8 cellular contexts compared by ENCODE assay signal in the genomic region with DNA sequence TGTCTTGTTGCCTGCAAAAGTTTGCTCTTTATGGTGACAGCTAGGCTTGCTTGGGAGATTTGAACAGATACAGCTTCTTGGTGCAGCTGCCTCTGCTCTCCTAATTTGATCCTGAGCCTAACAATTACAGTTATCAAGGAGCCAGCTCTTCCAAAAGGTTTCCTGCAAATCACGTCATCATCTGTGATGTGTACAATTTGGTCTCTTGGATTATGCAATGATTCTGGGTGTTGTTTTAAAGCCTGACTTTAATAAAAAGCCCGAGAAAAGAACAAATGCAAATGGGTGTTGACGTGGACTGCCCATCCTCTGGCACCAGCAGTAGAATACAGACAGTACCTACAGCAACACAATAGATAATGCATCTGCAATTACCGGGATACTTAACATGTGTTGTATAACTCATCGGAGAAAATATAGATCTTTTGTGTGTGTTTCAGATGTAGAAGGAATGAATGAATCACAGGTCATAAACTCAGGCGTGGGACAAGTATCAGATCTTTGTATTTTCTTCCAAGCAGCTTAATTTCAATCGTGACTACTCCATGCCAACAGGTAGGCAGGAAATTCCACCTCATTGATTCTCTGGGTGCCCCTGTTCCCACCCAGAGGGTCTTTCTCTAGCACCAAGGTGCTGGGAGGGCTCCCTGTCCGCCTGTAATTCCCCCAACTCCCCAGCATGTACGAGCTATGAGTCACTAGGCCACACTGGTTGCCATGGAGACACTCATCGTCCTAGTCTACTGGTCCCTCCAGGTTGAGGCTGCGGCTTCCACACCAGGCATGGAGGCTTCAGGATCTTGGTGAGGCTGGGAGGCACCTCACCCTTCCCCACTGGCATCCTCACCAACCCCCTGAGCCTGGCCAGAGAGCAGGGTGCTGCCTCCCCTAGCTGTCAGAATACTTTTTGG.
A peak's percentile ranks its signal among the peaks of the same experiment; 100 is the strongest.
DNase-seq lines count a peak whose midpoint lies in the region; ATAC-seq and TF ChIP-seq lines count a peak whose summit lies in the region.

No MANE protein-coding gene starts in this region.

- ATAC-seq in GM18520 (IDR thresholded peaks at IDR 0.05; ENCODE audit: unreplicated experiment) (no peak), GM21381 (IDR thresholded peaks at IDR 0.05; ENCODE audit: unreplicated experiment) (no peak)

- no peaks in the 10 kb centered on the region for H3K9me3 ChIP-seq in muscle layer of colon (ENCODE audit: low read length)

- BruUV-seq in MCF 10A (replicated peaks; lab: Mats Ljungman, UMichigan): no TSS peak

- POLR2A ChIA-PET in MCF 10A (lab: Yijun Ruan, JAX): interaction anchor here (0.6 to 4.4 kb wide), 20 partner anchors 9 to 1004 kb away, joined by 3 to 22 read pairs (median 4); a partner anchor contains a TSS

- H3K4me3 Mint-ChIP-seq in MCF 10A (ENCODE audit: unreplicated experiment): peak overlapping the region; percentile 53

- peak overlapping the region; percentile 97 for H3K27ac Mint-ChIP-seq in MCF 10A (ENCODE audit: low read depth, unreplicated experiment)

- H3K9me3 Mint-ChIP-seq in MCF 10A (ENCODE audit: unreplicated experiment): no peaks in the 10 kb centered on the region

- H3K36me3 Mint-ChIP-seq in MCF 10A (ENCODE audit: insufficient read depth, unreplicated experiment): no peaks in the 10 kb centered on the region

- intact Hi-C loops in MCF 10A (cut with micrococcal nuclease): no loop called here

- TF ChIP-seq CTCF in HFF-Myc (IDR thresholded peaks at IDR 0.05; ENCODE audit: low read depth, low read length, missing control alignments) (no peak), MCF 10A (IDR thresholded peaks at IDR 0.05; ENCODE audit: unreplicated experiment) (no peak)

- no peaks in the 10 kb centered on the region for H3K27me3 ChIP-seq in muscle layer of colon (ENCODE audit: control insufficient read depth in 1 of 2, insufficient read depth in 2 of 2, low read length in 2 of 2)

- H3K27ac ChIP-seq in muscle layer of colon (ENCODE audit: low read depth, low read length): peak overlapping the region; percentile 28

- CTCF ChIA-PET in MCF 10A (lab: Yijun Ruan, JAX): interaction anchor here (0.6 to 1.2 kb wide), 2 partner anchors 36 to 64 kb away, joined by 3 read pairs; no protein-coding TSS in a partner anchor

- H3K27me3 Mint-ChIP-seq in MCF 10A (ENCODE audit: insufficient read depth, unreplicated experiment): no peaks in the 10 kb centered on the region

- peak; percentile 33 for DNase-seq in COLO668 (lab: John Stamatoyannopoulos, UW; ENCODE audit: unreplicated experiment)
- peak; percentile 27 for DNase-seq in HFF-Myc (ENCODE audit: extremely low read depth, low read depth)
- DNase-seq in MCF 10A (ENCODE audit: unreplicated experiment): peak; percentile 79
- DNase-seq in GDM1 (lab: John Stamatoyannopoulos, UW): no peak
- DNase-seq in NCI-H446 treated with DMSO at 0.1 percent for 48 hours (lab: John Stamatoyannopoulos, UW): no peak

- peaks cover 60% of the 10 kb centered on the region for H3K4me1 Mint-ChIP-seq in MCF 10A (ENCODE audit: insufficient read depth, unreplicated experiment)

- H3K9ac ChIP-seq in muscle layer of colon (ENCODE audit: low read length): no peak overlapping the region

- H3K4me1 ChIP-seq in muscle layer of colon (ENCODE audit: insufficient read depth, low read length): peaks cover 13% of the 10 kb centered on the region

- H3K4me3 ChIP-seq in HFF-Myc (replicated peaks; ENCODE audit: low read depth, low read length) (no peak overlapping the region), muscle layer of colon (ENCODE audit: low read depth in 1 of 2, low read length in 2 of 2) (no peak overlapping the region)

- no peaks in the 10 kb centered on the region for H3K36me3 ChIP-seq in muscle layer of colon (ENCODE audit: insufficient read depth, low read length)

Comparison
In these comparisons a context has a peak if more than half of its experiments do, and no peak if none do; other contexts are left out.
1. DNase-seq: peak in COLO668 (single experiment), HFF-Myc (single experiment) and MCF 10A (single experiment); none in GDM1 (single experiment) and NCI-H446 treated with DMSO at 0.1 percent for 48 hours (single experiment).